In the genomic region with DNA sequence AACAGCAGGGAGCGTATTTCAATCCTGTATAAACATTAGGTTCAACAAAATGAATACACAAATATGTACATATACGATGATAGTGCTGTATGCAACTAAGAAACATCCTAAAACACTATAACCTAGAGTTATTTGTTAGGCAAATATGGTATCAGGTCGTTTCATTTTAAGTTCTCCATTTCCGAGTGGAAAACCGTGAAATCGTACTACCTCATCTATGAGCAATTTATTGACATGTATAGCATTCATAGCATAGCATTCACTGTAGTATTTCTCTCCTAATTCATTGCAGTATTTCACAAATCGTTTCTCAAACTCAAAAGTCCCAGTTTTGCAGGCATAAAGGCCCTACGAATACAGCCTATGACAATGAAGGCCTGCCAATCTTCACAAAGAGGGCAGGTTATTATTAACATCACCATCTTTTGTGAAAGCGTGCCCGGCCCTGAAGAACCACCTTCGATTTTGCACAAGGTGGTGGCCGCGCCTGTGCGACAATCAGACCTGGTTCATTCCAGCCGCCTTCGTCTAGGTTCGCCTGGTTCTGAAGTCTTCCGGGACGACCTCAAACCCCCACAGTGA, we compare ENCODE assay signal across 8 cellular contexts. TPM values are rescaled to one million over a fixed set of nuclear protein-coding genes. Genes with fewer than 3 reads are reported as not detected.
A peak's percentile ranks its signal among the peaks of the same experiment; 100 is the strongest.
DNase-seq lines count a peak whose midpoint lies in the region; ATAC-seq and TF ChIP-seq lines count a peak whose summit lies in the region.

No MANE protein-coding gene starts in this region.

- peaks cover 26% of the 10 kb centered on the region for H3K4me1 Mint-ChIP-seq in WTC11

- POLR2A ChIA-PET in WTC11 (lab: Charles Lee), result interaction anchor here (3.0 kb wide), 1 partner anchor 45 kb away, joined by 22 read pairs; the partner anchor contains the start of genes KLLN and PTEN

- no peaks in the 10 kb centered on the region for H3K9me3 Mint-ChIP-seq in WTC11

- CTCF ChIA-PET in WTC11 (lab: Charles Lee), result interaction anchor here (1.0 kb wide), 2 partner anchors 45 to 572 kb away, joined by 3 to 4 read pairs; no protein-coding TSS in a partner anchor

- peaks cover 5% of the 10 kb centered on the region; the same call in 1 of the 2 replicates for H3K27me3 Mint-ChIP-seq in WTC11 (ENCODE audit: low read depth)

- 4 to 8% (median 6%) methylated on average over 19 of the region's 19 CpGs for WGBS in heart left ventricle, 4 donors

- peak overlapping the region; percentile 96 for H3K27ac Mint-ChIP-seq in WTC11

- peak overlapping the region; percentile 95 for H3K4me3 Mint-ChIP-seq in WTC11

- H3K27ac ChIP-seq in heart left ventricle (peak overlapping the region; percentile 81 to 97 (median 90)), skeletal muscle tissue (ENCODE audit: low read depth, low read length) (peak overlapping the region; percentile 90)

- ATAC-seq in GM19035 (IDR thresholded peaks at IDR 0.05; ENCODE audit: unreplicated experiment) (peak; percentile 19), HG03342 (IDR thresholded peaks at IDR 0.05; ENCODE audit: unreplicated experiment) (peak; percentile 26), WTC11 (no peak), heart left ventricle (peak in 3 of 4 donors; percentile 42 to 55 (median 47))

- peaks cover 7% of the 10 kb centered on the region for H3K36me3 Mint-ChIP-seq in WTC11

- intact Hi-C loops in heart left ventricle (cut with DNase I), result no loop called here

- TF ChIP-seq CTCF in WTC11 (IDR thresholded peaks at IDR 0.05), result no peak
- no peak for TF ChIP-seq CTCF in heart left ventricle (IDR thresholded peaks at IDR 0.05)

- TF ChIP-seq POLR2A in heart left ventricle (IDR thresholded peaks at IDR 0.05), result no peak

- peaks cover 0 to 22% (median 10%) of the 10 kb centered on the region in 9 donors for H3K36me3 ChIP-seq in heart left ventricle
- H3K36me3 ChIP-seq in skeletal muscle tissue (ENCODE audit: control insufficient read depth in 3 of 3, insufficient read depth in 3 of 3, low read length in 3 of 3), result peaks cover 0 to 2% (median 0%) of the 10 kb centered on the region in 3 donors

- H3K27me3 ChIP-seq in heart left ventricle, result no peaks in the 10 kb centered on the region
- H3K27me3 ChIP-seq in skeletal muscle tissue (ENCODE audit: control insufficient read depth in 3 of 3, insufficient read depth in 3 of 3, low read length in 3 of 3), result no peaks in the 10 kb centered on the region

- H3K4me3 ChIP-seq in heart left ventricle (peak overlapping the region; percentile 58 to 89 (median 79)), skeletal muscle tissue (ENCODE audit: low read length in 3 of 3) (peak overlapping the region; percentile 82 to 98 (median 94))

- H3K4me1 ChIP-seq in heart left ventricle (peaks cover 0 to 42% (median 26%) of the 10 kb centered on the region in 12 donors), skeletal muscle tissue (ENCODE audit: control insufficient read depth in 3 of 3, insufficient read depth in 3 of 3, low read length in 3 of 3) (peaks cover 10 to 25% (median 16%) of the 10 kb centered on the region in 3 donors)

- H3K9ac ChIP-seq in skeletal muscle tissue (ENCODE audit: low read depth in 1 of 3, low read length in 3 of 3), result peak overlapping the region; percentile 81 to 91 (median 90)

- peak; percentile 9 to 13 for DNase-seq in AML-193 (lab: John Stamatoyannopoulos, UW)
- DNase-seq in WTC11 (ENCODE audit: low spot score), result no peak
- DNase-seq in heart left ventricle, result no peak
- DNase-seq in NCI-H2227 (lab: John Stamatoyannopoulos, UW; ENCODE audit: unreplicated experiment), result no peak
- no peak for DNase-seq in activated CD4-positive, alpha-beta T cell treated with anti-CD3 and anti-CD28 coated beads for 48 hours

- H3K9me3 ChIP-seq in heart left ventricle (no peaks in the 10 kb centered on the region), skeletal muscle tissue (ENCODE audit: control insufficient read depth in 3 of 3, low read length in 3 of 3) (no peaks in the 10 kb centered on the region)

TF ChIP-seq in WTC11, 78 proteins besides CTCF, POLR2A, EP300 and RAD21 (continues in another document):
- TF ChIP-seq ATF2 (CRISPR knock-in tag; IDR thresholded peaks at IDR 0.05; ENCODE audit: borderline replicate concordance, low read depth) (no peak), ZNF219 (CRISPR knock-in tag; IDR thresholded peaks at IDR 0.05; ENCODE audit: borderline replicate concordance) (no peak), E2F4 (CRISPR knock-in tag; IDR thresholded peaks at IDR 0.05; ENCODE audit: borderline replicate concordance, low read depth) (no peak), NFE2L1 (CRISPR knock-in tag; IDR thresholded peaks at IDR 0.05) (no peak), KAT7 (CRISPR knock-in tag; IDR thresholded peaks at IDR 0.05; ENCODE audit: borderline replicate concordance) (no peak), E2F1 (CRISPR knock-in tag; IDR thresholded peaks at IDR 0.05) (no peak), SMAD4 (CRISPR knock-in tag; IDR thresholded peaks at IDR 0.05) (no peak), ZNF671 (CRISPR knock-in tag; IDR thresholded peaks at IDR 0.05) (no peak), NR2C2 (CRISPR knock-in tag; IDR thresholded peaks at IDR 0.05) (no peak), SP1 (CRISPR knock-in tag; conservative IDR thresholded peaks at IDR 0.05) (no peak)
- TF ChIP-seq, protein P1, sequence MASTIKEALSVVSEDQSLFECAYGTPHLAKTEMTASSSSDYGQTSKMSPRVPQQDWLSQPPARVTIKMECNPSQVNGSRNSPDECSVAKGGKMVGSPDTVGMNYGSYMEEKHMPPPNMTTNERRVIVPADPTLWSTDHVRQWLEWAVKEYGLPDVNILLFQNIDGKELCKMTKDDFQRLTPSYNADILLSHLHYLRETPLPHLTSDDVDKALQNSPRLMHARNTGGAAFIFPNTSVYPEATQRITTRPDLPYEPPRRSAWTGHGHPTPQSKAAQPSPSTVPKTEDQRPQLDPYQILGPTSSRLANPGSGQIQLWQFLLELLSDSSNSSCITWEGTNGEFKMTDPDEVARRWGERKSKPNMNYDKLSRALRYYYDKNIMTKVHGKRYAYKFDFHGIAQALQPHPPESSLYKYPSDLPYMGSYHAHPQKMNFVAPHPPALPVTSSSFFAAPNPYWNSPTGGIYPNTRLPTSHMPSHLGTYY (CRISPR knock-in tag; IDR thresholded peaks at IDR 0.05), result no peak
- TF ChIP-seq, protein P2, sequence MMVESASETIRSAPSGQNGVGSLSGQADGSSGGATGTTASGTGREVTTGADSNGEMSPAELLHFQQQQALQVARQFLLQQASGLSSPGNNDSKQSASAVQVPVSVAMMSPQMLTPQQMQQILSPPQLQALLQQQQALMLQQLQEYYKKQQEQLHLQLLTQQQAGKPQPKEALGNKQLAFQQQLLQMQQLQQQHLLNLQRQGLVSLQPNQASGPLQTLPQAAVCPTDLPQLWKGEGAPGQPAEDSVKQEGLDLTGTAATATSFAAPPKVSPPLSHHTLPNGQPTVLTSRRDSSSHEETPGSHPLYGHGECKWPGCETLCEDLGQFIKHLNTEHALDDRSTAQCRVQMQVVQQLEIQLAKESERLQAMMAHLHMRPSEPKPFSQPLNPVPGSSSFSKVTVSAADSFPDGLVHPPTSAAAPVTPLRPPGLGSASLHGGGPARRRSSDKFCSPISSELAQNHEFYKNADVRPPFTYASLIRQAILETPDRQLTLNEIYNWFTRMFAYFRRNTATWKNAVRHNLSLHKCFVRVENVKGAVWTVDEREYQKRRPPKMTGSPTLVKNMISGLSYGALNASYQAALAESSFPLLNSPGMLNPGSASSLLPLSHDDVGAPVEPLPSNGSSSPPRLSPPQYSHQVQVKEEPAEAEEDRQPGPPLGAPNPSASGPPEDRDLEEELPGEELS (CRISPR knock-in tag; IDR thresholded peaks at IDR 0.05), result no peak

RNA-seq across cellular contexts. Expression of gene ATAD1, which starts 0.6 kb away (rescaled TPM):
- 43.7 to 46.7 TPM (median 45.5 TPM) in 3 replicates for total RNA-seq in WTC11 (2021)
- total RNA-seq in heart left ventricle, result 100 to 1,000 TPM in 4 of 9 donors, 10 to 100 TPM in 5; 64.8 to 115 (median 87.5) TPM
- polyA plus RNA-seq in heart left ventricle, result 10 to 100 TPM; 17.5 to 49.0 TPM
- total RNA-seq in skeletal muscle tissue, result 20.4 TPM

RNA-seq across cellular contexts. Expression of gene KLLN, which starts 46.0 kb away (rescaled TPM):
- total RNA-seq in WTC11 (2021), result 0.52 to 1.1 TPM (median 1.0 TPM) in 3 replicates
- total RNA-seq in heart left ventricle, result under 1 TPM; 0.13 to 0.57 (median 0.43) TPM
- under 1 TPM; 0.19 to 0.26 TPM for polyA plus RNA-seq in heart left ventricle
- total RNA-seq in skeletal muscle tissue, result under 0.01 TPM

RNA-seq across cellular contexts. Expression of gene PTEN, which starts 46.0 kb away (rescaled TPM):
- 44.5 to 54.2 TPM (median 45.6 TPM) in 3 replicates for total RNA-seq in WTC11 (2021)
- total RNA-seq in heart left ventricle, result 10 to 100 TPM; 47.5 to 77.7 (median 60.3) TPM
- 10 to 100 TPM; 20.1 to 33.1 TPM for polyA plus RNA-seq in heart left ventricle
- 76.2 TPM for total RNA-seq in skeletal muscle tissue

Comparison
In these comparisons a context has a peak if more than half of its experiments do, and no peak if none do; other contexts are left out.
1. DNase-seq: peak in AML-193 (2 of 2); none in WTC11 (single experiment), heart left ventricle (0 of 5), NCI-H2227 (single experiment) and activated CD4-positive, alpha-beta T cell treated with anti-CD3 and anti-CD28 coated beads for 48 hours (single experiment).